8 cellular contexts compared by ENCODE assay signal in genomic region chr19:36420961-36421748, GRCh38. TPM values are rescaled to one million over a fixed set of nuclear protein-coding genes. Genes with fewer than 3 reads are reported as not detected.
DNase-seq lines count a peak whose midpoint lies in the region; TF ChIP-seq lines count a peak whose summit lies in the region.

No MANE protein-coding gene starts in this region.

- H3K4me3 Mint-ChIP-seq in activated naive CD4-positive, alpha-beta T cell treated with anti-CD3 and anti-CD28 coated beads, Interleukin-2, amount 10 ng/mL, durations not matched to agents 7 days and 5 days, result peak overlapping the region; percentile 14
- H3K4me3 Mint-ChIP-seq in endodermal cell, result peak overlapping the region; percentile 48

- H3K27ac ChIP-seq in endodermal cell (ENCODE audit: low read depth, low read length), result no peak overlapping the region
- H3K27ac ChIP-seq in vagina, result peak overlapping the region; percentile 49

- H3K4me3 ChIP-seq in endodermal cell (ENCODE audit: low read length) (no peak overlapping the region), vagina (peak overlapping the region; percentile 47 to 52)

- no peak for DNase-seq in activated naive CD4-positive, alpha-beta T cell treated with anti-CD3 and anti-CD28 coated beads, Interleukin-2, amount 10 ng/mL, durations not matched to agents 7 days and 5 days
- no peak for DNase-seq in activated naive CD4-positive, alpha-beta T cell treated with anti-CD3 and anti-CD28 coated beads, Interleukin-2, amount 50 U/mL, for 16 hours
- DNase-seq in endodermal cell, result no peak
- peak; percentile 12 for DNase-seq in midbrain (lab: John Stamatoyannopoulos, UW)
- DNase-seq in vagina (ENCODE audit: extremely low spot score in 2 of 2), result no peak
- no peak for DNase-seq in A172 (ENCODE audit: low spot score)
- no peak for DNase-seq in glomerular visceral epithelial cell (ENCODE audit: extremely low spot score)
- no peak for DNase-seq in NCI-H748 (lab: John Stamatoyannopoulos, UW; ENCODE audit: unreplicated experiment)

- peaks cover 36% of the 10 kb centered on the region for H3K9me3 Mint-ChIP-seq in activated naive CD4-positive, alpha-beta T cell treated with anti-CD3 and anti-CD28 coated beads, Interleukin-2, amount 10 ng/mL, durations not matched to agents 7 days and 5 days
- H3K9me3 Mint-ChIP-seq in endodermal cell, result peaks cover 3% of the 10 kb centered on the region

- peaks cover 3% of the 10 kb centered on the region for H3K36me3 ChIP-seq in endodermal cell (ENCODE audit: control insufficient read depth, insufficient read depth, low read length)
- H3K36me3 ChIP-seq in vagina, result no peaks in the 10 kb centered on the region

- no peak overlapping the region for H3K9ac ChIP-seq in endodermal cell (ENCODE audit: extremely low read depth, low read length, poor library complexity, severe bottlenecking)

- no peak overlapping the region for H3K27ac Mint-ChIP-seq in activated naive CD4-positive, alpha-beta T cell treated with anti-CD3 and anti-CD28 coated beads, Interleukin-2, amount 10 ng/mL, durations not matched to agents 7 days and 5 days
- no peak overlapping the region for H3K27ac Mint-ChIP-seq in endodermal cell

- CTCF ChIA-PET in activated naive CD4-positive, alpha-beta T cell treated with anti-CD3 and anti-CD28 coated beads, Interleukin-2, amount 10 ng/mL, durations not matched to agents 7 days and 5 days (lab: Charles Lee), result interaction anchor here (1.4 kb wide), 1 partner anchor 43 kb away, joined by 5 read pairs; the partner anchor contains the start of gene ZFP14

- H3K27me3 Mint-ChIP-seq in activated naive CD4-positive, alpha-beta T cell treated with anti-CD3 and anti-CD28 coated beads, Interleukin-2, amount 10 ng/mL, durations not matched to agents 7 days and 5 days, result peaks cover 20% of the 10 kb centered on the region
- peaks cover 19% of the 10 kb centered on the region for H3K27me3 Mint-ChIP-seq in endodermal cell (ENCODE audit: insufficient read depth)

- no peak for TF ChIP-seq POLR2A in vagina (IDR thresholded peaks at IDR 0.05)

- no peaks in the 10 kb centered on the region for H3K4me1 ChIP-seq in endodermal cell (ENCODE audit: control insufficient read depth, insufficient read depth, low read length)
- peaks cover 10% of the 10 kb centered on the region for H3K4me1 ChIP-seq in vagina

- H3K27me3 ChIP-seq in endodermal cell (ENCODE audit: control insufficient read depth, insufficient read depth, low read length, poor library complexity, severe bottlenecking) (peaks cover 35% of the 10 kb centered on the region), vagina (no peaks in the 10 kb centered on the region)

- peaks cover 10% of the 10 kb centered on the region for H3K9me3 ChIP-seq in endodermal cell (ENCODE audit: control insufficient read depth, low read length)
- no peaks in the 10 kb centered on the region for H3K9me3 ChIP-seq in vagina

- H3K4me1 Mint-ChIP-seq in activated naive CD4-positive, alpha-beta T cell treated with anti-CD3 and anti-CD28 coated beads, Interleukin-2, amount 10 ng/mL, durations not matched to agents 7 days and 5 days, result peaks cover 25% of the 10 kb centered on the region
- peaks cover 8% of the 10 kb centered on the region for H3K4me1 Mint-ChIP-seq in endodermal cell

- TF ChIP-seq CTCF in endodermal cell (conservative IDR thresholded peaks at IDR 0.05) (no peak), vagina (IDR thresholded peaks at IDR 0.05) (no peak)

- WGBS in endodermal cell (ENCODE audit: insufficient coverage in 1 of 2, insufficient read length in 1 of 2), 2 experiments, result 57 to 67% methylated on average over 49 to 61 of the region's 61 CpGs

- peaks cover 20% of the 10 kb centered on the region for H3K36me3 Mint-ChIP-seq in activated naive CD4-positive, alpha-beta T cell treated with anti-CD3 and anti-CD28 coated beads, Interleukin-2, amount 10 ng/mL, durations not matched to agents 7 days and 5 days
- H3K36me3 Mint-ChIP-seq in endodermal cell (ENCODE audit: low read depth), result peaks cover 1% of the 10 kb centered on the region

- intact Hi-C loops in vagina (cut with DNase I), result no loop called here

RNA-seq across cellular contexts. Expression of gene ZFP82, which starts 2.7 kb away (rescaled TPM):
- 10 to 100 TPM; 16.0 to 21.6 TPM for total RNA-seq in endodermal cell
- polyA plus RNA-seq in endodermal cell (2013, experiment 1 of 2), result 18.1 TPM
- 17.6 TPM for polyA plus RNA-seq in endodermal cell (2013, experiment 2 of 2)
- total RNA-seq in vagina, result 4.7 TPM
- total RNA-seq in A172 (2014; rRNA removed; shearing (Covaris generic)), result not detected in 2 replicates

RNA-seq across cellular contexts. Expression of gene ZFP14, which starts 42.2 kb away (rescaled TPM):
- total RNA-seq in endodermal cell (10 to 100 TPM in 1 of 2 donors, 1 to 10 TPM in 1; 9.2 to 11.1 TPM), vagina (4.2 TPM)
- polyA plus RNA-seq in endodermal cell (2013, experiment 1 of 2), result 8.2 TPM
- 8.1 TPM for polyA plus RNA-seq in endodermal cell (2013, experiment 2 of 2)
- 2.1 and 3.8 TPM in 2 replicates for total RNA-seq in A172 (2014; rRNA removed; shearing (Covaris generic))
